8 cellular contexts compared by ENCODE assay signal in genomic region chr19:50478901-50479715, GRCh38. TPM values are rescaled to one million over a fixed set of nuclear protein-coding genes. Genes with fewer than 3 reads are reported as not detected.
DNase-seq lines count a peak whose midpoint lies in the region; ATAC-seq, FAIRE-seq and TF ChIP-seq lines count a peak whose summit lies in the region.

No MANE protein-coding gene starts in this region.

- H3K4me2 ChIP-seq in GM12878 (ENCODE audit: control insufficient read depth, insufficient read depth): no peak overlapping the region

- H3K4me3 Mint-ChIP-seq in IgD-negative memory B cell: peak overlapping the region in 3 of 4 donors; percentile 17 to 55 (median 20)
- H3K4me3 Mint-ChIP-seq in osteocyte (ENCODE audit: unreplicated experiment): no peak overlapping the region

- WGBS in GM12878 (ENCODE audit: insufficient coverage, insufficient replicate concordance, low lambda C conversion rate, missing lambda C conversion rate): 95% methylated on average over 15 of the region's 19 CpGs

- H3K9me3 ChIP-seq in GM12878 (replicated peaks; ENCODE audit: control insufficient read depth, insufficient read depth, low read length): peaks cover 6% of the 10 kb centered on the region; the same call in 2 of the 3 replicates

- TF ChIP-seq EP300 in GM12878 (IDR thresholded peaks at IDR 0.05; ENCODE audit: borderline replicate concordance in 1 of 2, control insufficient read depth in 1 of 2, low read depth in 2 of 2, low read length in 2 of 2): no peak

- no peaks in the 10 kb centered on the region for H3K4me1 ChIP-seq in GM12878 (ENCODE audit: control insufficient read depth, insufficient read depth, low read length)

- RAD21 ChIA-PET in GM12878 (lab: Charles Lee; ENCODE audit: unreplicated experiment): interaction anchor here (0.6 to 1.2 kb wide), 3 partner anchors 19 to 305 kb away, joined by 3 to 4 read pairs (median 4); no protein-coding TSS in a partner anchor

- peak overlapping the region in 2 of 3 donors; percentile 65 to 87 for H3K27ac Mint-ChIP-seq in IgD-negative memory B cell
- no peak overlapping the region for H3K27ac Mint-ChIP-seq in osteocyte (ENCODE audit: unreplicated experiment)

- peaks cover 12 to 21% of the 10 kb centered on the region in 2 experiments; a peak in 3 of 4 replicates for H3K36me3 ChIP-seq in GM12878 (ENCODE audit: control insufficient read depth in 2 of 2, insufficient read depth in 2 of 2, low read length in 1 of 2)

- H3K36me3 Mint-ChIP-seq in IgD-negative memory B cell (peaks cover 6% of the 10 kb centered on the region), osteocyte (ENCODE audit: unreplicated experiment) (peaks cover 16% of the 10 kb centered on the region)

- SMC1A ChIA-PET in GM12878 (lab: Charles Lee; ENCODE audit: uncharacterized antibody, unreplicated experiment): no interaction called here

- no peak overlapping the region for H2AFZ ChIP-seq in GM12878 (ENCODE audit: control insufficient read depth, low read depth, low read length)

- intact Hi-C loops in GM12878 (cut with micrococcal nuclease; ENCODE audit: unreplicated experiment): no loop called here

- in situ Hi-C loops in GM12878 (cut with MboI): no loop called here

- no peak overlapping the region for H3K4me3 ChIP-seq in GM12878

- H3K27ac ChIP-seq in GM12878 (ENCODE audit: control insufficient read depth, insufficient read depth): no peak overlapping the region

- H4K20me1 ChIP-seq in GM12878 (ENCODE audit: control insufficient read depth, insufficient read depth): no peaks in the 10 kb centered on the region

- no peak for TF ChIP-seq POLR2A in GM12878 (IDR thresholded peaks at IDR 0.05; ENCODE audit: low read depth, low read length)

- no peaks in the 10 kb centered on the region for H3K27me3 ChIP-seq in GM12878 (replicated peaks in 1 of 2; ENCODE audit: control insufficient read depth in 2 of 2, insufficient read depth in 2 of 2, low read length in 1 of 2)

- no peak for FAIRE-seq in GM12878 (lab: Jason Lieb, UNC)

- no TSS peak for BruUV-seq in GM12878 (replicated peaks; lab: Mats Ljungman, UMichigan)

- DNase-seq in NCI-H82 (lab: John Stamatoyannopoulos, UW) (peak; percentile 75), NCI-H82 treated with DMSO at 0.1 percent for 48 hours (lab: John Stamatoyannopoulos, UW; ENCODE audit: unreplicated experiment) (no peak), GM12878 (ENCODE audit: low read depth, low spot score) (no peak), osteocyte (ENCODE audit: extremely low spot score, unreplicated experiment) (no peak), activated gamma-delta T cell treated with Interleukin-2 at 50 U/mL for 16 hours (no peak), COR-L47 (lab: John Stamatoyannopoulos, UW) (no peak)

- H3K9ac ChIP-seq in GM12878 (ENCODE audit: control insufficient read depth, insufficient read depth, low read length): no peak overlapping the region

- H3K27me3 Mint-ChIP-seq in IgD-negative memory B cell (no peaks in the 10 kb centered on the region), osteocyte (ENCODE audit: unreplicated experiment) (no peaks in the 10 kb centered on the region)

- POLR2A ChIA-PET in GM12878 (lab: Charles Lee): interaction anchor here (0.8 kb wide), 1 partner anchor 314 kb away, joined by 3 read pairs; no protein-coding TSS in a partner anchor

- CTCF ChIA-PET in GM12878 (lab: Yijun Ruan, JAX): interaction anchor here (0.6 to 1.8 kb wide), 7 partner anchors 11 to 359 kb away, joined by 3 to 6 read pairs (median 3); no protein-coding TSS in a partner anchor

- peaks cover 22% of the 10 kb centered on the region for H3K79me2 ChIP-seq in GM12878 (ENCODE audit: control insufficient read depth, insufficient read depth, low read length)

- TF ChIP-seq CTCF in GM12878 (IDR thresholded peaks at IDR 0.05 in 2 of 3, conservative IDR thresholded peaks at IDR 0.05 in 1 of 3; ENCODE audit: control insufficient read depth in 2 of 3, extremely low read depth in 1 of 3, insufficient read depth in 1 of 3, low read depth in 3 of 3, low read length in 3 of 3) (peak; percentile 1 to 16 (median 16); a peak in 1 of 6 replicates), osteocyte (IDR thresholded peaks at IDR 0.05) (peak; percentile 58)

- H3K4me1 Mint-ChIP-seq in IgD-negative memory B cell (peaks cover 8 to 15% (median 11%) of the 10 kb centered on the region in 3 donors), osteocyte (ENCODE audit: unreplicated experiment) (peaks cover 16% of the 10 kb centered on the region)

- ATAC-seq in GM12878 (no peak), GM19328 (IDR thresholded peaks at IDR 0.05; ENCODE audit: unreplicated experiment) (no peak)

- TF ChIP-seq RAD21 in GM12878 (IDR thresholded peaks at IDR 0.05; ENCODE audit: insufficient read depth, low read depth, low read length): no peak

- no peaks in the 10 kb centered on the region for H3K9me3 Mint-ChIP-seq in IgD-negative memory B cell
- H3K9me3 Mint-ChIP-seq in osteocyte (ENCODE audit: unreplicated experiment): no peaks in the 10 kb centered on the region

RNA-seq across cellular contexts. Expression of gene GARIN5A, which starts 2.5 kb away (rescaled TPM):
- polyA plus RNA-seq in IgD-negative memory B cell (0.53 TPM), GM12878 (2011; rRNA removed) (0.22 TPM in 1 of 2 replicates, not detected in the other), GM12878 (2014; fragmentation: Illumina TruSeq; extraction: Trizol) (not detected in 2 replicates), GM12878 (2014; fragmentation: Nextera tagmentation; extraction: Ambion mirVana) (under 1 TPM in 1 of 2 experiments, not detected in 1; 0.18 TPM), GM12878 (2014; rRNA removed) (0.53 TPM in 1 of 2 replicates, not detected in the other), GM12878 (2016; fragmentation: Nextera tagmentation; extraction: Ambion mirVana) (1 to 10 TPM in 1 of 2 experiments, under 1 TPM in 1; 0.25 to 1.2 TPM)
- total RNA-seq in GM12878 (2013; cell fraction: nucleolus; rRNA removed): not detected in 2 replicates
- total RNA-seq in GM12878 (2014; rRNA removed) (0.22 TPM in 1 of 2 replicates, not detected in the other), GM12878 (2014; rRNA removed; fragmentation: Illumina TruSeq; extraction: Trizol) (not detected in 2 replicates), GM12878 (2021) (0.37 TPM in 1 of 2 replicates, not detected in the other), osteocyte (1.8 and 2.0 TPM in 2 replicates)
- polyA plus RNA-seq in GM12878 (2011; ENCODE audit: low read depth): not detected
- polyA plus RNA-seq in GM12878 (2011; cell fraction: cytosol; rRNA removed): 0.23 and 0.36 TPM in 2 replicates
- 0.19 and 0.42 TPM in 2 replicates for polyA plus RNA-seq in GM12878 (2011; cell fraction: nucleus; rRNA removed)
- 0.27 and 0.57 TPM in 2 replicates for polyA plus RNA-seq in GM12878 (2012)
- polyA minus RNA-seq in GM12878 (2011; rRNA and poly(A)+ RNA removed): not detected in 2 replicates
- not detected in 2 replicates for polyA minus RNA-seq in GM12878 (2011; cell fraction: cytosol; rRNA and poly(A)+ RNA removed)
- 0.24 TPM in 1 of 2 replicates, not detected in the other for polyA minus RNA-seq in GM12878 (2011; cell fraction: nucleus; rRNA and poly(A)+ RNA removed)

RNA-seq across cellular contexts. Expression of gene EMC10, which starts 2.8 kb away (rescaled TPM):
- polyA plus RNA-seq in IgD-negative memory B cell: 8.7 TPM
- 42.5 and 52.8 TPM in 2 replicates for total RNA-seq in GM12878 (2013; cell fraction: nucleolus; rRNA removed)
- total RNA-seq in GM12878 (2014; rRNA removed): 62.4 and 66.3 TPM in 2 replicates
- total RNA-seq in GM12878 (2014; rRNA removed; fragmentation: Illumina TruSeq; extraction: Trizol): 24.2 and 26.3 TPM in 2 replicates
- 76.2 and 77.3 TPM in 2 replicates for total RNA-seq in GM12878 (2021)
- polyA plus RNA-seq in GM12878 (2011; ENCODE audit: low read depth): 14.2 TPM
- polyA plus RNA-seq in GM12878 (2011; rRNA removed): 13.8 and 22.4 TPM in 2 replicates
- 35.6 and 58.6 TPM in 2 replicates for polyA plus RNA-seq in GM12878 (2011; cell fraction: cytosol; rRNA removed)
- polyA plus RNA-seq in GM12878 (2011; cell fraction: nucleus; rRNA removed): 37.5 and 53.5 TPM in 2 replicates
- 37.3 and 50.5 TPM in 2 replicates for polyA plus RNA-seq in GM12878 (2012)
- 3.5 and 18.2 TPM in 2 replicates for polyA plus RNA-seq in GM12878 (2014; fragmentation: Illumina TruSeq; extraction: Trizol)
- polyA plus RNA-seq in GM12878 (2014; fragmentation: Nextera tagmentation; extraction: Ambion mirVana): 1 to 10 TPM; 2.5 to 5.5 TPM
- 61.0 and 69.1 TPM in 2 replicates for polyA plus RNA-seq in GM12878 (2014; rRNA removed)
- polyA plus RNA-seq in GM12878 (2016; fragmentation: Nextera tagmentation; extraction: Ambion mirVana): 1 to 10 TPM; 6.8 to 8.9 TPM
- polyA minus RNA-seq in GM12878 (2011; rRNA and poly(A)+ RNA removed): 7.5 and 15.2 TPM in 2 replicates
- polyA minus RNA-seq in GM12878 (2011; cell fraction: cytosol; rRNA and poly(A)+ RNA removed): 14.3 and 14.5 TPM in 2 replicates
- polyA minus RNA-seq in GM12878 (2011; cell fraction: nucleus; rRNA and poly(A)+ RNA removed): 6.5 and 20.3 TPM in 2 replicates
- 166 and 172 TPM in 2 replicates for total RNA-seq in osteocyte

RNA-seq across cellular contexts. Expression of gene JOSD2, which starts 31.9 kb away (rescaled TPM):
- polyA plus RNA-seq in IgD-negative memory B cell (15.0 TPM), GM12878 (2011; rRNA removed) (2.1 and 4.9 TPM in 2 replicates), GM12878 (2014; fragmentation: Illumina TruSeq; extraction: Trizol) (0.91 TPM in 1 of 2 replicates, not detected in the other), GM12878 (2014; fragmentation: Nextera tagmentation; extraction: Ambion mirVana) (1 to 10 TPM; 1.0 to 1.6 TPM), GM12878 (2014; rRNA removed) (23.8 and 26.3 TPM in 2 replicates), GM12878 (2016; fragmentation: Nextera tagmentation; extraction: Ambion mirVana) (10 to 100 TPM; 25.1 to 26.7 TPM)
- 0.81 TPM in 1 of 2 replicates, not detected in the other for total RNA-seq in GM12878 (2013; cell fraction: nucleolus; rRNA removed)
- total RNA-seq in GM12878 (2014; rRNA removed) (17.0 and 21.0 TPM in 2 replicates), GM12878 (2014; rRNA removed; fragmentation: Illumina TruSeq; extraction: Trizol) (3.1 and 3.9 TPM in 2 replicates), GM12878 (2021) (22.7 and 24.5 TPM in 2 replicates), osteocyte (43.7 and 46.9 TPM in 2 replicates)
- 7.5 TPM for polyA plus RNA-seq in GM12878 (2011; ENCODE audit: low read depth)
- 10.3 and 22.0 TPM in 2 replicates for polyA plus RNA-seq in GM12878 (2011; cell fraction: cytosol; rRNA removed)
- 9.3 and 12.4 TPM in 2 replicates for polyA plus RNA-seq in GM12878 (2011; cell fraction: nucleus; rRNA removed)
- 17.2 and 19.2 TPM in 2 replicates for polyA plus RNA-seq in GM12878 (2012)
- 0.29 and 3.0 TPM in 2 replicates for polyA minus RNA-seq in GM12878 (2011; rRNA and poly(A)+ RNA removed)
- polyA minus RNA-seq in GM12878 (2011; cell fraction: cytosol; rRNA and poly(A)+ RNA removed): 2.0 and 4.8 TPM in 2 replicates
- 2.1 and 6.8 TPM in 2 replicates for polyA minus RNA-seq in GM12878 (2011; cell fraction: nucleus; rRNA and poly(A)+ RNA removed)

RNA-seq across cellular contexts. Expression of gene ASPDH, which starts 34.6 kb away (rescaled TPM):
- polyA plus RNA-seq in IgD-negative memory B cell: not detected
- not detected in 2 replicates for total RNA-seq in GM12878 (2013; cell fraction: nucleolus; rRNA removed)
- total RNA-seq in GM12878 (2014; rRNA removed): not detected in 2 replicates
- not detected in 2 replicates for total RNA-seq in GM12878 (2014; rRNA removed; fragmentation: Illumina TruSeq; extraction: Trizol)
- not detected in 2 replicates for total RNA-seq in GM12878 (2021)
- not detected for polyA plus RNA-seq in GM12878 (2011; ENCODE audit: low read depth)
- not detected in 2 replicates for polyA plus RNA-seq in GM12878 (2011; rRNA removed)
- polyA plus RNA-seq in GM12878 (2011; cell fraction: cytosol; rRNA removed): not detected in 2 replicates
- polyA plus RNA-seq in GM12878 (2011; cell fraction: nucleus; rRNA removed): not detected in 2 replicates
- polyA plus RNA-seq in GM12878 (2012): 0.41 and 0.87 TPM in 2 replicates
- not detected in 2 replicates for polyA plus RNA-seq in GM12878 (2014; fragmentation: Illumina TruSeq; extraction: Trizol)
- not detected for polyA plus RNA-seq in GM12878 (2014; fragmentation: Nextera tagmentation; extraction: Ambion mirVana)
- not detected in 2 replicates for polyA plus RNA-seq in GM12878 (2014; rRNA removed)
- not detected for polyA plus RNA-seq in GM12878 (2016; fragmentation: Nextera tagmentation; extraction: Ambion mirVana)
- not detected in 2 replicates for polyA minus RNA-seq in GM12878 (2011; rRNA and poly(A)+ RNA removed)
- not detected in 2 replicates for polyA minus RNA-seq in GM12878 (2011; cell fraction: cytosol; rRNA and poly(A)+ RNA removed)
- polyA minus RNA-seq in GM12878 (2011; cell fraction: nucleus; rRNA and poly(A)+ RNA removed): not detected in 2 replicates
- not detected in 2 replicates for total RNA-seq in osteocyte

RNA-seq across cellular contexts. Expression of gene MYBPC2, which starts 46.4 kb away (rescaled TPM):
- polyA plus RNA-seq in IgD-negative memory B cell: 1.3 TPM
- total RNA-seq in GM12878 (2013; cell fraction: nucleolus; rRNA removed): 0.42 and 0.54 TPM in 2 replicates
- total RNA-seq in GM12878 (2014; rRNA removed): 0.49 and 0.51 TPM in 2 replicates
- 0.37 and 0.67 TPM in 2 replicates for total RNA-seq in GM12878 (2014; rRNA removed; fragmentation: Illumina TruSeq; extraction: Trizol)
- total RNA-seq in GM12878 (2021): 0.90 and 1.4 TPM in 2 replicates
- 0.70 TPM for polyA plus RNA-seq in GM12878 (2011; ENCODE audit: low read depth)
- 0.06 and 0.15 TPM in 2 replicates for polyA plus RNA-seq in GM12878 (2011; rRNA removed)
- 0.21 and 0.33 TPM in 2 replicates for polyA plus RNA-seq in GM12878 (2011; cell fraction: cytosol; rRNA removed)
- 0.56 and 0.58 TPM in 2 replicates for polyA plus RNA-seq in GM12878 (2011; cell fraction: nucleus; rRNA removed)
- 1.8 and 2.0 TPM in 2 replicates for polyA plus RNA-seq in GM12878 (2012)
- polyA plus RNA-seq in GM12878 (2014; fragmentation: Illumina TruSeq; extraction: Trizol): 0.56 and 0.73 TPM in 2 replicates
- under 1 TPM; 0.09 to 0.10 TPM for polyA plus RNA-seq in GM12878 (2014; fragmentation: Nextera tagmentation; extraction: Ambion mirVana)
- 0.65 and 0.72 TPM in 2 replicates for polyA plus RNA-seq in GM12878 (2014; rRNA removed)
- 1 to 10 TPM; 1.9 to 2.6 TPM for polyA plus RNA-seq in GM12878 (2016; fragmentation: Nextera tagmentation; extraction: Ambion mirVana)
- polyA minus RNA-seq in GM12878 (2011; rRNA and poly(A)+ RNA removed): 0.10 and 0.15 TPM in 2 replicates
- not detected in 2 replicates for polyA minus RNA-seq in GM12878 (2011; cell fraction: cytosol; rRNA and poly(A)+ RNA removed)
- polyA minus RNA-seq in GM12878 (2011; cell fraction: nucleus; rRNA and poly(A)+ RNA removed): 0.12 TPM in 1 of 2 replicates, not detected in the other
- total RNA-seq in osteocyte: not detected in 2 replicates
